In genomic region chr3:38626171-38626570, GRCh38 we compare ENCODE assay signal across 7 cellular contexts. TPM values are rescaled to one million over a fixed set of nuclear protein-coding genes. Genes with fewer than 3 reads are reported as not detected.
"Had no signal": no experiment of that assay in that cellular context is flagged by ENCODE, and none has a peak within 500 bp of the region (broad histone marks: within the 10 kb centered on the region; RNA-seq: fewer than 3 reads in every experiment).

No MANE protein-coding gene starts in this region.

- H3K36me3 ChIP-seq: HAP-1 had no signal

- H3K9me3 ChIP-seq: HAP-1 had no signal

- DNase-seq: GM23248, GOT3, H7, IMR-90 had no signal

- H3K4me3 ChIP-seq: GM23248, HAP-1 had no signal

- H2AFZ ChIP-seq: GM23248 had no signal

- H3K4me1 ChIP-seq: HAP-1 had no signal

- H3K27ac ChIP-seq: GM23248 had no signal

- FAIRE-seq: HTR-8/SVneo had no signal

- H3K9ac ChIP-seq: GM23248 had no signal

RNA-seq across cellular contexts. Expression of gene SCN5A, which starts 23.3 kb away (rescaled TPM):
- total RNA-seq: GM23248, HT-29 had no signal
- polyA plus RNA-seq: GM23248 had no signal
